ENCODE assay signal across 18 cellular contexts in genomic region chr1:17558954-17559617, GRCh38. TPM values are rescaled to one million over a fixed set of nuclear protein-coding genes. Genes with fewer than 3 reads are reported as not detected.
DNase-seq lines count a peak whose midpoint lies in the region; ATAC-seq and TF ChIP-seq lines count a peak whose summit lies in the region.
"Had no signal": no experiment of that assay in that cellular context is flagged by ENCODE, and none has a peak within 500 bp of the region (broad histone marks: within the 10 kb centered on the region; RNA-seq: fewer than 3 reads in every experiment).

No MANE protein-coding gene starts in this region.

- H3K79me1 ChIP-seq in H9 (ENCODE audit: insufficient read depth, low read depth, low read length, poor library complexity, severe bottlenecking) = no peaks in the 10 kb centered on the region

- no peak overlapping the region for H3K56ac ChIP-seq in H9 (ENCODE audit: insufficient read length, low read depth, low read length)

- no peaks in the 10 kb centered on the region for H4K20me1 ChIP-seq in H9 (ENCODE audit: control insufficient read depth, insufficient read depth, insufficient read length)

- H3T11ph ChIP-seq in H9 (ENCODE audit: low read length) = no peak overlapping the region

- no peaks in the 10 kb centered on the region for H3K27me3 Mint-ChIP-seq in H9 (ENCODE audit: low read depth)
- peaks cover 0 to 10% (median under 1%) of the 10 kb centered on the region in 5 donors for H3K27me3 Mint-ChIP-seq in naive thymus-derived CD8-positive, alpha-beta T cell

- no peak overlapping the region; a peak in 1 of 5 replicates for H3K4me3 Mint-ChIP-seq in H9
- no peak overlapping the region for H3K4me3 Mint-ChIP-seq in naive thymus-derived CD8-positive, alpha-beta T cell
- H3K4me3 Mint-ChIP-seq: activated T-cell treated with anti-CD3 and anti-CD28 coated beads, Interleukin-2, amount 50 U/mL, for 4 hours; T-helper 2 cell treated with Interferon-gamma antibody and Interleukin-4, amounts not matched to agents 5 μg/mL and 100 μg/mL, for 36 hours had no signal

- H3K36me3 Mint-ChIP-seq in H9 (ENCODE audit: insufficient read depth in 1 of 3, low read depth in 3 of 3) = peaks cover 0 to 2% (median 0%) of the 10 kb centered on the region in 3 experiments; a peak in 2 of 7 replicates
- no peaks in the 10 kb centered on the region for H3K36me3 Mint-ChIP-seq in naive thymus-derived CD8-positive, alpha-beta T cell

- H3K4ac ChIP-seq in H9 (ENCODE audit: low read depth, low read length) = no peak overlapping the region

- no peak overlapping the region for H3K14ac ChIP-seq in H9 (ENCODE audit: insufficient read depth, low read length)

- H3K4me2 ChIP-seq in H9 (ENCODE audit: insufficient read depth, insufficient read length, low read length) = no peak overlapping the region

- H4K91ac ChIP-seq in H9 (ENCODE audit: insufficient read length, low read depth, low read length) = no peak overlapping the region

- TF ChIP-seq CTCF in H9 (conservative IDR thresholded peaks at IDR 0.05) (no peak), body of pancreas (IDR thresholded peaks at IDR 0.05) (no peak), thoracic aorta (IDR thresholded peaks at IDR 0.05) (no peak)

- H3K27ac Mint-ChIP-seq in H9 = peak overlapping the region; percentile 62 to 89 (median 75); a peak in 5 of 7 replicates
- no peak overlapping the region for H3K27ac Mint-ChIP-seq in naive thymus-derived CD8-positive, alpha-beta T cell
- H3K27ac Mint-ChIP-seq: T-helper 2 cell treated with Interferon-gamma antibody and Interleukin-4, amounts not matched to agents 5 μg/mL and 100 μg/mL, for 36 hours had no signal

- no peak overlapping the region for H2BK20ac ChIP-seq in H9 (ENCODE audit: low read depth, low read length, poor library complexity, severe bottlenecking)

- H2BK15ac ChIP-seq in H9 (ENCODE audit: low read depth, low read length) = no peak overlapping the region

- peaks cover 66 to 89% of the 10 kb centered on the region in 2 experiments for H3K4me1 Mint-ChIP-seq in H9
- no peaks in the 10 kb centered on the region for H3K4me1 Mint-ChIP-seq in naive thymus-derived CD8-positive, alpha-beta T cell

- H3K27me3 ChIP-seq in H9 (ENCODE audit: insufficient read depth, low read length) = no peaks in the 10 kb centered on the region
- H3K27me3 ChIP-seq in body of pancreas = no peaks in the 10 kb centered on the region
- no peaks in the 10 kb centered on the region for H3K27me3 ChIP-seq in layer of hippocampus (ENCODE audit: control insufficient read depth, insufficient read depth, low read length)
- no peaks in the 10 kb centered on the region for H3K27me3 ChIP-seq in thoracic aorta (replicated peaks; ENCODE audit: insufficient read depth)

- no peak overlapping the region for H3K23ac ChIP-seq in H9 (ENCODE audit: insufficient read length, low read depth, low read length)

- no peaks in the 10 kb centered on the region for H3K9me3 Mint-ChIP-seq in H9
- H3K9me3 Mint-ChIP-seq in naive thymus-derived CD8-positive, alpha-beta T cell = no peaks in the 10 kb centered on the region
- H3K9me3 Mint-ChIP-seq: activated T-cell treated with anti-CD3 and anti-CD28 coated beads, Interleukin-2, amount 50 U/mL, for 4 hours; T-helper 2 cell treated with Interferon-gamma antibody and Interleukin-4, amounts not matched to agents 5 μg/mL and 100 μg/mL, for 36 hours had no signal

- H3K27ac ChIP-seq in H9 (ENCODE audit: insufficient read length, low read depth, low read length) (no peak overlapping the region), body of pancreas (peak overlapping the region; percentile 90 to 97 (median 94)), layer of hippocampus (ENCODE audit: low read depth, low read length) (peak overlapping the region; percentile 4), thoracic aorta (peak overlapping the region; percentile 99)
- H3K27ac ChIP-seq: neutrophil had no signal

- no peaks in the 10 kb centered on the region for H3K23me2 ChIP-seq in H9 (ENCODE audit: insufficient read length, low read depth, low read length, poor library complexity, severe bottlenecking)

- no peaks in the 10 kb centered on the region for H3K36me3 ChIP-seq in body of pancreas (replicated peaks in 1 of 2; ENCODE audit: insufficient read depth in 1 of 2, low read depth in 2 of 2)
- no peaks in the 10 kb centered on the region for H3K36me3 ChIP-seq in thoracic aorta
- H3K36me3 ChIP-seq: neutrophil had no signal

- peaks cover 22% of the 10 kb centered on the region; the same call in 1 of the 2 replicates for H3K4me1 ChIP-seq in H9 (ENCODE audit: insufficient read depth, low read length)
- peaks cover 58% of the 10 kb centered on the region for H3K4me1 ChIP-seq in body of pancreas
- H3K4me1 ChIP-seq in thoracic aorta (ENCODE audit: control insufficient read depth in 1 of 2, low read depth in 2 of 2) = peaks cover 64 to 97% of the 10 kb centered on the region in 2 donors

- no peak overlapping the region for H4K5ac ChIP-seq in H9 (ENCODE audit: insufficient read length, low read depth, low read length)

- ATAC-seq in body of pancreas (no peak), thoracic aorta (ENCODE audit: insufficient number of reproducible peaks, low FRiP score, low read depth) (no peak), HG03159 (IDR thresholded peaks at IDR 0.05; ENCODE audit: unreplicated experiment) (no peak), HG03354 (IDR thresholded peaks at IDR 0.05; ENCODE audit: poor library complexity, severe bottlenecking, unreplicated experiment) (no peak), GM21576 (IDR thresholded peaks at IDR 0.05; ENCODE audit: unreplicated experiment) (no peak)
- no peak for ATAC-seq in naive thymus-derived CD8-positive, alpha-beta T cell
- ATAC-seq: activated T-cell treated with anti-CD3 and anti-CD28 coated beads, Interleukin-2, amount 50 U/mL, for 4 hours had no signal

- POLR2A ChIA-PET in naive thymus-derived CD8-positive, alpha-beta T cell (lab: Charles Lee) = no interaction called here

- H2AFZ ChIP-seq in H9 (ENCODE audit: low read length) = no peak overlapping the region

- no peak overlapping the region for H2AK5ac ChIP-seq in H9 (ENCODE audit: insufficient read length, low read length)

- H3K4me3 ChIP-seq in body of pancreas (no peak overlapping the region), thoracic aorta (no peak overlapping the region)
- H3K4me3 ChIP-seq: lung had no signal

- no peak overlapping the region for H2BK5ac ChIP-seq in H9 (ENCODE audit: insufficient read length, low read length)

- peaks cover 5% of the 10 kb centered on the region; the same call in 1 of the 2 replicates for H3K79me2 ChIP-seq in H9 (ENCODE audit: insufficient read depth, low read length)

- no CpG with 5 or more reads among the region's 8 CpGs for WGBS in H9 (ENCODE audit: extremely low coverage, insufficient read length, low lambda C conversion rate)
- WGBS in body of pancreas, 2 donors = 56 to 58% methylated on average over 8 of the region's 8 CpGs

- intact Hi-C loops in body of pancreas (cut with DNase I) = no loop called here

- no peak overlapping the region for H2BK12ac ChIP-seq in H9 (ENCODE audit: insufficient read length, low read depth, low read length)

- no peak overlapping the region for H2BK120ac ChIP-seq in H9 (ENCODE audit: low read depth, low read length, poor library complexity, severe bottlenecking)

- H3K18ac ChIP-seq in H9 (ENCODE audit: insufficient read length, low read depth, low read length) = no peak overlapping the region

- DNase-seq in H9 (no peak), body of pancreas (peak in 3 of 4 donors; percentile 28 to 50 (median 44)), thoracic aorta (ENCODE audit: low spot score) (no peak)
- no peak for DNase-seq in naive thymus-derived CD8-positive, alpha-beta T cell
- DNase-seq: activated CD4-positive, alpha-beta T cell treated with anti-CD3 and anti-CD28 coated beads for 48 hours; activated T-cell treated with anti-CD3 and anti-CD28 coated beads, Interleukin-2, amount 50 U/mL, for 4 hours; C1 segment of cervical spinal cord; EL; head of caudate nucleus; NCI-H1930; NCI-H748 treated with DMSO at 0.1 percent for 48 hours had no signal

- no peak for TF ChIP-seq POLR2A in body of pancreas (IDR thresholded peaks at IDR 0.05)

- no peaks in the 10 kb centered on the region for H3K9me3 ChIP-seq in H9 (ENCODE audit: control insufficient read depth, low read depth, low read length)
- no peaks in the 10 kb centered on the region for H3K9me3 ChIP-seq in body of pancreas
- H3K9me3 ChIP-seq in thoracic aorta = no peaks in the 10 kb centered on the region
- H3K9me3 ChIP-seq: neutrophil had no signal

- no peak overlapping the region for H4K8ac ChIP-seq in H9 (replicated peaks; ENCODE audit: insufficient read length, low read depth, low read length)

- H3K9ac ChIP-seq in H9 (ENCODE audit: extremely low read depth, insufficient read length, low read length) = no peak overlapping the region

RNA-seq across cellular contexts. Expression of gene ARHGEF10L, which starts 19.6 kb away (rescaled TPM):
- 20.2 and 21.4 TPM in 2 replicates for total RNA-seq in H9 (2021)
- total RNA-seq in body of pancreas = 10 to 100 TPM; 81.4 to 93.1 TPM
- total RNA-seq in thoracic aorta = 100 to 1,000 TPM; 226 to 301 TPM
- total RNA-seq in naive thymus-derived CD8-positive, alpha-beta T cell = under 1 TPM; 0.27 to 0.34 TPM
- polyA plus RNA-seq in naive thymus-derived CD8-positive, alpha-beta T cell = not detected

Comparison
In these comparisons a context has a peak if more than half of its experiments do, and no peak if none do; other contexts are left out.
1. DNase-seq: peak in body of pancreas (3 of 4); none in H9 (single experiment), thoracic aorta (single experiment) and naive thymus-derived CD8-positive, alpha-beta T cell (0 of 10).
2. H3K27ac Mint-ChIP-seq: peak in H9 (3 of 3); none in naive thymus-derived CD8-positive, alpha-beta T cell (0 of 10).
3. RNA of gene ARHGEF10L, which starts 19.6 kb away (total RNA-seq): 226 to 301 TPM in thoracic aorta, 81.4 to 93.1 TPM in body of pancreas and 20.2 to 21.4 TPM in H9; 0.27 to 0.34 TPM in naive thymus-derived CD8-positive, alpha-beta T cell; every median in the first group is over 10 times any median in the second.